ENCODE assay signal across 22 cellular contexts in genomic region chr12:46669720-46670119, GRCh38.
DNase-seq lines count a peak whose midpoint lies in the region; ATAC-seq and TF ChIP-seq lines count a peak whose summit lies in the region.
"Had no signal": no experiment of that assay in that cellular context is flagged by ENCODE, and none has a peak within 500 bp of the region (broad histone marks: within the 10 kb centered on the region; RNA-seq: fewer than 3 reads in every experiment).

No MANE protein-coding gene starts in this region.

- H3K4me3 ChIP-seq in HUES48 (ENCODE audit: low read depth, low read length) (no peak overlapping the region), fibroblast of pulmonary artery (replicated peaks; ENCODE audit: low read depth, low read length) (no peak overlapping the region), iPS-20b (ENCODE audit: low read length) (peak overlapping the region; percentile 53; the same call in 1 of the 2 replicates), Peyer's patch (no peak overlapping the region)

- H3K36me3 ChIP-seq in HUES48 (ENCODE audit: control insufficient read depth, insufficient read depth, low read length), result no peaks in the 10 kb centered on the region
- H3K36me3 ChIP-seq in iPS-20b (ENCODE audit: insufficient read depth, low read depth, low read length), result no peaks in the 10 kb centered on the region
- H3K36me3 ChIP-seq in Peyer's patch, result no peaks in the 10 kb centered on the region

- H3K27me3 ChIP-seq in HUES48 (ENCODE audit: control insufficient read depth, insufficient read depth, low read length), result no peaks in the 10 kb centered on the region
- H3K27me3 ChIP-seq in iPS-20b (ENCODE audit: insufficient read depth, low read length), result no peaks in the 10 kb centered on the region
- H3K27me3 ChIP-seq in Peyer's patch, result no peaks in the 10 kb centered on the region

- no peak for TF ChIP-seq POLR2A in Peyer's patch (IDR thresholded peaks at IDR 0.05)

- H3K27ac ChIP-seq in HUES48 (ENCODE audit: low read depth, low read length), result peak overlapping the region; percentile 87
- peak overlapping the region; percentile 89 for H3K27ac ChIP-seq in iPS-20b (ENCODE audit: low read length)
- no peak overlapping the region for H3K27ac ChIP-seq in Peyer's patch
- H3K27ac ChIP-seq: C4-2B had no signal

- no peak for TF ChIP-seq CTCF in fibroblast of pulmonary artery (IDR thresholded peaks at IDR 0.05; ENCODE audit: low read length, missing control alignments)
- no peak for TF ChIP-seq CTCF in Peyer's patch (IDR thresholded peaks at IDR 0.05)

- H3K9me3 ChIP-seq in HUES48 (ENCODE audit: control insufficient read depth, insufficient read depth, low read length) (peaks cover 28% of the 10 kb centered on the region), iPS-20b (ENCODE audit: insufficient read depth, low read depth, low read length) (peaks cover 6% of the 10 kb centered on the region; the same call in 1 of the 2 replicates), Peyer's patch (no peaks in the 10 kb centered on the region)

- H3K4me1 ChIP-seq in HUES48 (ENCODE audit: control insufficient read depth, insufficient read depth, low read length) (peaks cover 17% of the 10 kb centered on the region), iPS-20b (ENCODE audit: insufficient read depth, low read length) (peaks cover 14% of the 10 kb centered on the region; the same call in 1 of the 2 replicates), Peyer's patch (no peaks in the 10 kb centered on the region)

- H3K9ac ChIP-seq in HUES48 (ENCODE audit: low read depth, low read length) (no peak overlapping the region), iPS-20b (ENCODE audit: low read depth, low read length) (peak overlapping the region; percentile 61; the same call in 1 of the 2 replicates)

- ATAC-seq in HG02840 (IDR thresholded peaks at IDR 0.05; ENCODE audit: low FRiP score, unreplicated experiment), result no peak

- DNase-seq in ELF-1 (ENCODE audit: low read depth, low spot score) (peak; percentile 89), fibroblast of pulmonary artery (ENCODE audit: low read depth) (peak; percentile 29), Peyer's patch (no peak), ecto neural progenitor cell (ENCODE audit: low spot score) (no peak), posterior vena cava (ENCODE audit: low spot score) (no peak)
- DNase-seq: 8988T; DMS53; GF-D8; Karpas-422; MV-4-11; NCI-H1105 treated with DMSO at 0.1 percent for 48 hours; NCI-H2029 treated with DMSO at 0.1 percent for 48 hours; NCI-H345; NCI-H524; NCI-H774; NK-92 treated with Interleukin-12 subunit alpha and Interleukin-12 subunit beta, amount 100 ng/mL, for 24 hours; OCI-M1; SHP77 had no signal

- intact Hi-C loops in posterior vena cava (cut with DNase I), result loop anchor here (10.0 kb wide), 2 partner anchors 265 to 295 kb away; partner anchors contain the start of gene SLC38A2 (in 1 of the 2)

Comparison
In these comparisons a context has a peak if more than half of its experiments do, and no peak if none do; other contexts are left out.
1. DNase-seq: peak in ELF-1 (single experiment) and fibroblast of pulmonary artery (single experiment); none in Peyer's patch (0 of 3), ecto neural progenitor cell (single experiment) and posterior vena cava (single experiment).
2. H3K27ac ChIP-seq: peak in HUES48 (single experiment) and iPS-20b (single experiment); none in Peyer's patch (0 of 4).